8 cellular contexts compared by ENCODE assay signal in genomic region chr1:20430355-20431290, GRCh38. TPM values are rescaled to one million over a fixed set of nuclear protein-coding genes. Genes with fewer than 3 reads are reported as not detected.
DNase-seq lines count a peak whose midpoint lies in the region; ATAC-seq and TF ChIP-seq lines count a peak whose summit lies in the region.

No MANE protein-coding gene starts in this region.

- DNase-seq in GM03348 (ENCODE audit: low spot score) (peak; percentile 70), NCI-H1092 treated with DMSO at 0.1 percent for 48 hours (lab: John Stamatoyannopoulos, UW) (peak; percentile 62), activated T-cell treated with anti-CD3 and anti-CD28 coated beads for 48 hours (ENCODE audit: low read depth) (peak; percentile 39), head of caudate nucleus (peak in 34 of 42 donors; percentile 29 to 84 (median 69)), sigmoid colon (no peak), GOT3 (lab: John Stamatoyannopoulos, UW) (no peak)
- no peak for DNase-seq in activated T-helper 2 cell treated with anti-CD3 and anti-CD28 coated beads, Interferon-gamma antibody, Interleukin-2, Interleukin-4, amounts not matched to agents 10 μg/mL and 5 μg/mL and 100 μg/mL, durations not matched to agents 14 hours and 24 hours and 36 hours (ENCODE audit: low spot score)

- peaks cover 21% of the 10 kb centered on the region for H3K27me3 Mint-ChIP-seq in activated T-helper 2 cell treated with anti-CD3 and anti-CD28 coated beads, Interferon-gamma antibody, Interleukin-2, Interleukin-4, amounts not matched to agents 10 μg/mL and 5 μg/mL and 100 μg/mL, durations not matched to agents 14 hours and 24 hours and 36 hours (ENCODE audit: low read depth)

- peak in 3 of 4 experiments; percentile 20 to 46 (median 42) for TF ChIP-seq CTCF in sigmoid colon (IDR thresholded peaks at IDR 0.05)

- H3K27me3 ChIP-seq in sigmoid colon: peaks cover 0 to 33% (median 5%) of the 10 kb centered on the region in 3 donors

- no peaks in the 10 kb centered on the region for H3K9me3 Mint-ChIP-seq in activated T-helper 2 cell treated with anti-CD3 and anti-CD28 coated beads, Interferon-gamma antibody, Interleukin-2, Interleukin-4, amounts not matched to agents 10 μg/mL and 5 μg/mL and 100 μg/mL, durations not matched to agents 14 hours and 24 hours and 36 hours

- H3K4me3 Mint-ChIP-seq in activated T-helper 2 cell treated with anti-CD3 and anti-CD28 coated beads, Interferon-gamma antibody, Interleukin-2, Interleukin-4, amounts not matched to agents 10 μg/mL and 5 μg/mL and 100 μg/mL, durations not matched to agents 14 hours and 24 hours and 36 hours (ENCODE audit: low read depth): no peak overlapping the region

- WGBS in sigmoid colon, 2 donors: 26 to 43% methylated on average over 16 of the region's 16 CpGs

- H3K36me3 ChIP-seq in sigmoid colon: no peaks in the 10 kb centered on the region

- intact Hi-C loops in head of caudate nucleus (cut with DNase I): loop anchor here (10.0 kb wide), 1 partner anchor 64 kb away; no protein-coding TSS in a partner anchor
- intact Hi-C loops in sigmoid colon (cut with DNase I): loop anchor here (5.0 kb wide), 1 partner anchor 218 kb away; no protein-coding TSS in a partner anchor
- intact Hi-C loops in activated T-helper 2 cell treated with anti-CD3 and anti-CD28 coated beads, Interferon-gamma antibody, Interleukin-2, Interleukin-4, amounts not matched to agents 10 μg/mL and 5 μg/mL and 100 μg/mL, durations not matched to agents 14 hours and 24 hours and 36 hours (cut with micrococcal nuclease): loop anchor here (1.0 to 2.0 kb wide), 2 partner anchors 198 to 217 kb away; no protein-coding TSS in a partner anchor

- no peak overlapping the region for H3K27ac ChIP-seq in sigmoid colon

- TF ChIP-seq EP300 in sigmoid colon (IDR thresholded peaks at IDR 0.05): no peak

- H3K4me1 ChIP-seq in sigmoid colon: no peaks in the 10 kb centered on the region

- no peak overlapping the region for H3K27ac Mint-ChIP-seq in activated T-helper 2 cell treated with anti-CD3 and anti-CD28 coated beads, Interferon-gamma antibody, Interleukin-2, Interleukin-4, amounts not matched to agents 10 μg/mL and 5 μg/mL and 100 μg/mL, durations not matched to agents 14 hours and 24 hours and 36 hours

- H3K4me3 ChIP-seq in sigmoid colon: no peak overlapping the region

- H3K36me3 Mint-ChIP-seq in activated T-helper 2 cell treated with anti-CD3 and anti-CD28 coated beads, Interferon-gamma antibody, Interleukin-2, Interleukin-4, amounts not matched to agents 10 μg/mL and 5 μg/mL and 100 μg/mL, durations not matched to agents 14 hours and 24 hours and 36 hours (ENCODE audit: low read depth): no peaks in the 10 kb centered on the region

- no peak for ATAC-seq in GM21390 (IDR thresholded peaks at IDR 0.05; ENCODE audit: unreplicated experiment)

- no peak for TF ChIP-seq POLR2A in sigmoid colon (IDR thresholded peaks at IDR 0.05)

- peaks cover 11% of the 10 kb centered on the region for H3K4me1 Mint-ChIP-seq in activated T-helper 2 cell treated with anti-CD3 and anti-CD28 coated beads, Interferon-gamma antibody, Interleukin-2, Interleukin-4, amounts not matched to agents 10 μg/mL and 5 μg/mL and 100 μg/mL, durations not matched to agents 14 hours and 24 hours and 36 hours (ENCODE audit: low read depth)

- no peaks in the 10 kb centered on the region for H3K9me3 ChIP-seq in sigmoid colon

RNA-seq across cellular contexts. Expression of gene CAMK2N1, which starts 55.4 kb away (rescaled TPM):
- total RNA-seq in sigmoid colon: 10 to 100 TPM; 18.3 to 31.9 (median 28.0) TPM
- polyA plus RNA-seq in sigmoid colon: 100 to 1,000 TPM in 2 of 3 donors, 10 to 100 TPM in 1; 43.9 to 247 (median 231) TPM
- total RNA-seq in activated T-helper 2 cell treated with anti-CD3 and anti-CD28 coated beads, Interferon-gamma antibody, Interleukin-2, Interleukin-4, amounts not matched to agents 10 μg/mL and 5 μg/mL and 100 μg/mL, durations not matched to agents 14 hours and 24 hours and 36 hours: 2.2 TPM in 2 replicates

Comparison
In these comparisons a context has a peak if more than half of its experiments do, and no peak if none do; other contexts are left out.
1. DNase-seq: peak in GM03348 (single experiment), NCI-H1092 treated with DMSO at 0.1 percent for 48 hours (single experiment), activated T-cell treated with anti-CD3 and anti-CD28 coated beads for 48 hours (single experiment) and head of caudate nucleus (34 of 42); none in sigmoid colon (single experiment), GOT3 (single experiment) and activated T-helper 2 cell treated with anti-CD3 and anti-CD28 coated beads, Interferon-gamma antibody, Interleukin-2, Interleukin-4, amounts not matched to agents 10 μg/mL and 5 μg/mL and 100 μg/mL, durations not matched to agents 14 hours and 24 hours and 36 hours (single experiment).